ENCODE assay signal across 30 cellular contexts in the genomic region with DNA sequence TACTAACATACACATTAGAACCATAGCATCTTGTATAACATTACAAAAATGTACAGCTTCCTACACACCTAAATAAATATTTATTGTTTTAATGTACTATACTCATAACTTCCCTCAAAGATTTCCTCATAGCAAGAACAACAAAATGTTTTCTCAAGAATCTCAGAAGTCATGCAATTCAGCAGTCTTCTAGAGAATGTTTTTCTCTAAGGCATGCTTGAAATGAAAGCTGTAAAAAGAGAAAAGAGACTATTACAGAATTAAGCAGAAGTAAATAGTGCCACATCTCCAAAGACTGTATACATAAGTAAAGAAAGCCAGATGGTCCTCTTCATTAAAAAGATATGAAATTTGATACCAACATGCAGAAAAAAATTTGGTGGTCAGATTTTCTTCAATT.
"Had no signal": no experiment of that assay in that cellular context is flagged by ENCODE, and none has a peak within 500 bp of the region (broad histone marks: within the 10 kb centered on the region; RNA-seq: fewer than 3 reads in every experiment).

No MANE protein-coding gene starts in this region.

- DNase-seq: activated CD4-positive, alpha-beta T cell treated with anti-CD3 and anti-CD28 coated beads, Interleukin-2, amount 10 ng/mL, durations not matched to agents 24 days and 14 days; activated CD4-positive, alpha-beta T cell treated with anti-CD3 and anti-CD28 coated beads, Interleukin-2, amount 50 U/mL, for 4 hours; activated CD8-positive, alpha-beta T cell treated with anti-CD3 and anti-CD28 coated beads for 36 hours; activated effector memory CD4-positive, alpha-beta T cell treated with anti-CD3 and anti-CD28 coated beads, Interleukin-2, amount 50 U/mL, for 16 hours; activated naive CD4-positive, alpha-beta T cell; activated naive CD4-positive, alpha-beta T cell treated with anti-CD3 and anti-CD28 coated beads, Interleukin-2, amount 50 U/mL, for 16 hours; activated naive CD8-positive, alpha-beta T cell treated with anti-CD3 and anti-CD28 coated beads, Interleukin-2, amount 10 ng/mL, durations not matched to agents 7 days and 5 days; activated T-cell treated with anti-CD3 and anti-CD28 coated beads, Interleukin-2, amount 50 U/mL, for 1 hour; activated T-cell treated with anti-CD3 and anti-CD28 coated beads, Interleukin-2, amount 50 U/mL, for 72 hours; anterior cingulate cortex; caudate nucleus; MM.1S; MV-4-11; NCI-H1092; NCI-H1436 treated with DMSO at 0.1 percent for 48 hours; NCI-H1694 treated with DMSO at 0.1 percent for 48 hours; NCI-H2029 treated with DMSO at 0.1 percent for 48 hours; NCI-H2107; NCI-H226; NCI-H446 treated with DMSO at 0.1 percent for 48 hours; NCI-H748 treated with DMSO at 0.1 percent for 48 hours; NK-92 treated with Interleukin-12 subunit alpha and Interleukin-12 subunit beta, amount 100 ng/mL, for 24 hours; PC-3; Peyer's patch; RPMI8226; SHP77 treated with DMSO at 0.1 percent for 48 hours; SK-N-SH had no signal

- H3K4me3 ChIP-seq: Peyer's patch, SJSA1 had no signal

- ATAC-seq: activated CD8-positive, alpha-beta T cell treated with anti-CD3 and anti-CD28 coated beads for 36 hours; activated T-cell treated with anti-CD3 and anti-CD28 coated beads, Interleukin-2, amount 50 U/mL, for 72 hours; activated T-helper 17 cell treated with anti-CD3 and anti-CD28 coated beads, Interleukin-2, amount 50 U/mL, for 72 hours; PC-3 had no signal

- H3K9me2 ChIP-seq: SK-N-SH had no signal

- H3K9me3 ChIP-seq: Peyer's patch, SJSA1, SK-N-SH had no signal

- H3K36me3 ChIP-seq: Peyer's patch, SJSA1 had no signal

- H3K4me2 ChIP-seq: KMS-11, SK-N-SH had no signal

- H3K27me3 ChIP-seq: Peyer's patch, SJSA1 had no signal

- H3K27ac ChIP-seq: KMS-11, Peyer's patch, SJSA1 had no signal

- H3K9ac ChIP-seq: KMS-11, SK-N-SH had no signal

- H3K4me1 ChIP-seq: Peyer's patch had no signal
